Comparison of ENCODE assay signal across 17 cellular contexts in genomic region chr10:122121059-122121458, GRCh38.
DNase-seq lines count a peak whose midpoint lies in the region; ATAC-seq, FAIRE-seq and TF ChIP-seq lines count a peak whose summit lies in the region.
"Had no signal": no experiment of that assay in that cellular context is flagged by ENCODE, and none has a peak within 500 bp of the region (broad histone marks: within the 10 kb centered on the region; RNA-seq: fewer than 3 reads in every experiment).

No MANE protein-coding gene starts in this region.

- ATAC-seq in HG03432 (IDR thresholded peaks at IDR 0.05; ENCODE audit: unreplicated experiment): no peak
- no peak for ATAC-seq in HG03025 (IDR thresholded peaks at IDR 0.05; ENCODE audit: low FRiP score, unreplicated experiment)
- no peak for ATAC-seq in GM19463 (IDR thresholded peaks at IDR 0.05; ENCODE audit: unreplicated experiment)
- ATAC-seq: activated CD4-positive, CD25-positive, alpha-beta regulatory T cell treated with anti-CD3 and anti-CD28 coated beads, Interleukin-2, amount 50 U/mL, for 24 hours had no signal

- POLR2A ChIA-PET in H1 (lab: Charles Lee; ENCODE audit: partially characterized antibody): no interaction called here

- H2BK20ac ChIP-seq in H1 (ENCODE audit: low read length): 0 out of 2 replicates have a peak overlapping the region, but pooled peaks have one; percentile 13

- TF ChIP-seq CTCF in H1 (IDR thresholded peaks at IDR 0.05; ENCODE audit: control extremely low read depth in 1 of 3, insufficient read depth in 1 of 3, low read depth in 1 of 3, low read length in 3 of 3): no peak
- TF ChIP-seq CTCF in osteocyte (IDR thresholded peaks at IDR 0.05): no peak
- no peak for TF ChIP-seq CTCF in chondrocyte (IDR thresholded peaks at IDR 0.05)

- no peak overlapping the region for H4K8ac ChIP-seq in H1 (ENCODE audit: extremely low read depth, insufficient read depth, low read length)

- H3K4ac ChIP-seq in H1 (replicated peaks; ENCODE audit: insufficient read length, low read depth, low read length): no peak overlapping the region

- H3K14ac ChIP-seq in H1 (ENCODE audit: insufficient read length): no peak overlapping the region

- peak overlapping the region; percentile 56 for H3K27ac Mint-ChIP-seq in osteocyte (ENCODE audit: unreplicated experiment)
- H3K27ac Mint-ChIP-seq in chondrocyte (ENCODE audit: unreplicated experiment): no peak overlapping the region
- H3K27ac Mint-ChIP-seq: B cell had no signal

- no peak for TF ChIP-seq RAD21 in H1 (IDR thresholded peaks at IDR 0.05 in 1 of 2, conservative IDR thresholded peaks at IDR 0.05 in 1 of 2; ENCODE audit: low read depth in 2 of 2, low read length in 2 of 2)

- H3K27me3 Mint-ChIP-seq in osteocyte (ENCODE audit: unreplicated experiment) (no peaks in the 10 kb centered on the region), chondrocyte (ENCODE audit: low read depth) (no peaks in the 10 kb centered on the region)

- H3K23me2 ChIP-seq in H1 (ENCODE audit: low read depth, low read length): no peaks in the 10 kb centered on the region

- H2BK15ac ChIP-seq in H1 (ENCODE audit: low read length): 0 out of 2 replicates have a peak overlapping the region, but pooled peaks have one; percentile 31

- no peaks in the 10 kb centered on the region for H3K9me3 ChIP-seq in H1 (ENCODE audit: insufficient read depth in 2 of 2, low read depth in 1 of 2, low read length in 1 of 2)
- H3K9me3 ChIP-seq: neutrophil, SJCRH30 had no signal

- no peak for TF ChIP-seq POLR2A in H1 (IDR thresholded peaks at IDR 0.05; ENCODE audit: control extremely low read depth in 1 of 2, low read depth in 2 of 2, low read length in 2 of 2)

- H3K18ac ChIP-seq in H1 (ENCODE audit: extremely low read depth, low read length): no peak overlapping the region

- H3K56ac ChIP-seq in H1 (replicated peaks; ENCODE audit: insufficient read length, low read depth, low read length): no peak overlapping the region

- WGBS in H1 (ENCODE audit: extremely low coverage in 1 of 2, insufficient coverage in 1 of 2, insufficient read length in 1 of 2, insufficient replicate concordance in 2 of 2, low coverage in 1 of 2, low lambda C conversion rate in 2 of 2, missing lambda C conversion rate in 1 of 2), 2 experiments: 89% methylated on average over 5 of the region's 5 CpGs; no CpG with 5 or more reads in 1 of the 2 experiments

- CTCF ChIA-PET in H1 (lab: Charles Lee; ENCODE audit: partially characterized antibody): interaction anchor here (0.6 to 2.6 kb wide), 3 partner anchors 19 to 49 kb away, joined by 5 to 8 read pairs (median 7); no protein-coding TSS in a partner anchor

- FAIRE-seq in H1 (lab: Jason Lieb, UNC): no peak
- FAIRE-seq: GM19239 had no signal

- no peak for TF ChIP-seq EP300 in H1 (IDR thresholded peaks at IDR 0.05; ENCODE audit: borderline replicate concordance in 1 of 2, low read depth in 2 of 2, low read length in 2 of 2)

- no peak overlapping the region for H4K91ac ChIP-seq in H1 (replicated peaks; ENCODE audit: insufficient read length, low read length)

- H3K9me3 Mint-ChIP-seq in osteocyte (ENCODE audit: unreplicated experiment) (no peaks in the 10 kb centered on the region), chondrocyte (ENCODE audit: low read depth) (no peaks in the 10 kb centered on the region)

- no peak overlapping the region for H3K4me3 Mint-ChIP-seq in osteocyte (ENCODE audit: unreplicated experiment)
- H3K4me3 Mint-ChIP-seq in chondrocyte (ENCODE audit: unreplicated experiment): no peak overlapping the region
- H3K4me3 Mint-ChIP-seq: B cell had no signal

- H3K36me3 Mint-ChIP-seq in osteocyte (ENCODE audit: unreplicated experiment) (peaks cover 4% of the 10 kb centered on the region), chondrocyte (ENCODE audit: low read depth) (no peaks in the 10 kb centered on the region)

- H3K4me1 Mint-ChIP-seq in osteocyte (ENCODE audit: unreplicated experiment): peaks cover 56% of the 10 kb centered on the region
- H3K4me1 Mint-ChIP-seq in chondrocyte (ENCODE audit: low read depth): peaks cover 49% of the 10 kb centered on the region
- H3K4me1 Mint-ChIP-seq: B cell had no signal

- H2BK120ac ChIP-seq in H1 (replicated peaks; ENCODE audit: low read depth, low read length): no peak overlapping the region

- H3K79me2 ChIP-seq in H1 (ENCODE audit: control insufficient read depth in 1 of 2, insufficient read depth in 2 of 2, low read length in 2 of 2): peaks cover 0 to 54% of the 10 kb centered on the region in 2 experiments; a peak in 2 of 4 replicates

- H3K4me2 ChIP-seq in H1 (ENCODE audit: insufficient read depth in 1 of 2, low read depth in 2 of 2, low read length in 2 of 2): no peak overlapping the region

- H2AFZ ChIP-seq in H1 (ENCODE audit: low read length): no peak overlapping the region

- peaks cover 5% of the 10 kb centered on the region for H3K79me1 ChIP-seq in H1 (ENCODE audit: low read depth, low read length)

- peaks cover 0 to 13% (median 5%) of the 10 kb centered on the region in 4 experiments; a peak in 4 of 7 replicates for H3K4me1 ChIP-seq in H1 (replicated peaks in 1 of 4; ENCODE audit: control insufficient read depth in 3 of 4, insufficient read depth in 4 of 4, low read length in 3 of 4)

- peaks cover 4 to 6% of the 10 kb centered on the region in 2 experiments for H4K20me1 ChIP-seq in H1 (replicated peaks in 1 of 2; ENCODE audit: control insufficient read depth in 1 of 2, insufficient read depth in 2 of 2, low read length in 2 of 2)

- DNase-seq in COLO668 (lab: John Stamatoyannopoulos, UW; ENCODE audit: unreplicated experiment) (peak; percentile 66), NCI-H2029 (lab: John Stamatoyannopoulos, UW) (peak; percentile 83), H1 (ENCODE audit: low read depth in 1 of 2, low spot score in 2 of 2) (no peak), osteocyte (ENCODE audit: extremely low spot score, unreplicated experiment) (no peak), chondrocyte (ENCODE audit: low spot score) (no peak)
- DNase-seq: activated gamma-delta T cell treated with Interleukin-2 at 50 U/mL for 16 hours; foreskin fibroblast; MV-4-11; SJCRH30; stimulated activated CD4-positive, alpha-beta T cell treated with anti-CD3 and anti-CD28 coated beads, Interleukin-2, amount 100 ng/mL, for 48 hours had no signal

- H2BK12ac ChIP-seq in H1 (ENCODE audit: low read depth, low read length): no peak overlapping the region

- no peak overlapping the region for H2AK5ac ChIP-seq in H1 (ENCODE audit: low read depth, low read length)

- H2BK5ac ChIP-seq in H1 (ENCODE audit: low read depth, low read length): peak overlapping the region; percentile 56; the same call in 1 of the 2 replicates

- H3K23ac ChIP-seq in H1 (ENCODE audit: insufficient read length): no peak overlapping the region

- no peak overlapping the region for H3K4me3 ChIP-seq in H1 (ENCODE audit: extremely low read depth in 1 of 4, insufficient read depth in 2 of 4, low read depth in 3 of 4, low read length in 4 of 4)
- H3K4me3 ChIP-seq: SJCRH30 had no signal

- H3K27me3 ChIP-seq in H1 (replicated peaks in 1 of 4; ENCODE audit: control insufficient read depth in 3 of 4, extremely low read depth in 1 of 4, insufficient read depth in 3 of 4, low read length in 3 of 4): no peaks in the 10 kb centered on the region
- H3K27me3 ChIP-seq: SJCRH30 had no signal

- H3K36me3 ChIP-seq in H1 (ENCODE audit: control insufficient read depth in 2 of 4, insufficient read depth in 4 of 4, low read length in 3 of 4): no peaks in the 10 kb centered on the region
- H3K36me3 ChIP-seq: neutrophil, SJCRH30 had no signal

- no peak overlapping the region for H4K5ac ChIP-seq in H1 (ENCODE audit: insufficient read length, low read depth, low read length)

- no peak overlapping the region for H3K9ac ChIP-seq in H1 (replicated peaks in 1 of 4; ENCODE audit: extremely low read depth in 1 of 4, low read depth in 3 of 4, low read length in 3 of 4)

- no peak overlapping the region for H3K27ac ChIP-seq in H1 (ENCODE audit: low read depth, low read length)
- H3K27ac ChIP-seq: neutrophil, SJCRH30 had no signal

TF ChIP-seq in H1, 55 proteins besides CTCF, POLR2A, EP300 and RAD21:
- TF ChIP-seq MAFK (IDR thresholded peaks at IDR 0.05; ENCODE audit: low read depth, low read length): no peak
- TF ChIP-seq PHF8 (conservative IDR thresholded peaks at IDR 0.05; ENCODE audit: low read depth, low read length): no peak
- TF ChIP-seq RFX5 (IDR thresholded peaks at IDR 0.05; ENCODE audit: borderline replicate concordance, low read depth, low read length): no peak
- no peak for TF ChIP-seq E2F6 (IDR thresholded peaks at IDR 0.05)
- no peak for TF ChIP-seq GTF2F1 (IDR thresholded peaks at IDR 0.05; ENCODE audit: borderline replicate concordance, low read depth, low read length)
- no peak for TF ChIP-seq JUND (IDR thresholded peaks at IDR 0.05; ENCODE audit: low read length)
- no peak for TF ChIP-seq TAF7 (optimal IDR thresholded peaks at IDR 0.05; ENCODE audit: borderline replicate concordance, low read depth, low read length)
- no peak for TF ChIP-seq POLR2AphosphoS5 (IDR thresholded peaks at IDR 0.05; ENCODE audit: low read depth, low read length)
- no peak for TF ChIP-seq TCF12 (IDR thresholded peaks at IDR 0.05; ENCODE audit: low read depth, low read length)
- TF ChIP-seq RBBP5 (IDR thresholded peaks at IDR 0.05; ENCODE audit: borderline replicate concordance, low read depth, low read length): no peak
TF ChIP-seq in H1: peak in this region for 0.

Comparison
In these comparisons a context has a peak if more than half of its experiments do, and no peak if none do; other contexts are left out.
1. DNase-seq: peak in COLO668 (single experiment) and NCI-H2029 (single experiment); none in H1 (0 of 2), osteocyte (single experiment) and chondrocyte (single experiment).